Comparison of ENCODE assay signal across 8 cellular contexts in the genomic region with DNA sequence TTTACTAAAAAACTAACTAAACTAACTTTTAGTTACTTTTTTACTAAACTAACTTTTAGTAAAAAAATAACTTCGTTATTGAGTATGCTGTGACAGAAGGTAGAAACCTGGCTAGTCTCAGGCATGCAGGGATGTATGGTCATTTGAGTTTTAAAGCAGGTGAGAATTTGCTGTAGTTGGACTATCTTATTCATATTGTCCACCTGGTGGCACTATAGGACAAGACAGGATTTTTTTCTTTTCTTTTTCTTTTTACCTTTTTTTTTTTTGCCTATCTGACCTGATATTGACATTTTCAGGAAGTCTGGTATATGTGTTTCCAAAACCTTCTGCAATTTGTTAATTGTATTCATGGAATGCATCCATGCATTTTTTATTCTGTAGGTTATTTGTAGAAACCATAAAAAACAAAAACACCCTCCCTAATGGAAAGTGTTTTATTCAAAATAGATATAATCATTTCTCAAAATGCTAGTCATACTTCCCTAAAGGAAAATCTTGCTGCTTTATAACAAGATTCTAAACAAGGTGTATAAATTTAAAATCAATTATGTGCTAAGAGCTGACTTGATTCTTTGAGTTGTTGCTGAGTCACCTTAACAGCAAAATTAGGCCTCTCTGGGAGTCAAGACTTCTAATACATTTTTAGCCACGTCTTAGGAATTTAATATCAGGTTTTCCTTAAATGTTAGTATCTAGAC.
DNase-seq lines count a peak whose midpoint lies in the region; ATAC-seq and TF ChIP-seq lines count a peak whose summit lies in the region.

No MANE protein-coding gene starts in this region.

- no peaks in the 10 kb centered on the region for H3K79me2 ChIP-seq in hepatocyte

- intact Hi-C loops in testis (cut with DNase I; ENCODE audit: low total_unique reads) = no loop called here

- H3K9me2 ChIP-seq in hepatocyte (replicated peaks; ENCODE audit: insufficient read depth) = no peaks in the 10 kb centered on the region

- no peak overlapping the region for H3K4me2 ChIP-seq in hepatocyte

- peak; percentile 65 for ATAC-seq in GM18511 (IDR thresholded peaks at IDR 0.05; ENCODE audit: unreplicated experiment)
- ATAC-seq in HG02840 (IDR thresholded peaks at IDR 0.05; ENCODE audit: low FRiP score, unreplicated experiment) = no peak

- no peaks in the 10 kb centered on the region for H3K36me3 ChIP-seq in hepatocyte (replicated peaks; ENCODE audit: insufficient read depth, low read depth)
- no peaks in the 10 kb centered on the region for H3K36me3 ChIP-seq in testis (ENCODE audit: low read depth, missing control alignments)

- no peak for TF ChIP-seq POLR2A in testis (IDR thresholded peaks at IDR 0.05)

- H3K27ac ChIP-seq in hepatocyte (no peak overlapping the region), testis (no peak overlapping the region)

- peak; percentile 52 for DNase-seq in HT-29 (ENCODE audit: low spot score)
- peak; percentile 53 for DNase-seq in RKO (ENCODE audit: low spot score)
- DNase-seq in hepatocyte (ENCODE audit: low spot score) = peak; percentile 54
- DNase-seq in activated CD8-positive, alpha-beta memory T cell treated with anti-CD3 and anti-CD28 coated beads, Interleukin-2, amount 50 U/mL, for 4 hours = no peak
- no peak for DNase-seq in stimulated activated CD4-positive, alpha-beta T cell treated with anti-CD3 and anti-CD28 coated beads, Interleukin-15, amount 100 ng/mL, for 24 hours
- DNase-seq in testis = no peak

- H3K27me3 ChIP-seq in hepatocyte (no peaks in the 10 kb centered on the region), testis (no peaks in the 10 kb centered on the region)

- no peak overlapping the region for H2AFZ ChIP-seq in hepatocyte

- H3K4me3 ChIP-seq in hepatocyte (no peak overlapping the region), testis (no peak overlapping the region)

- H3K9me3 ChIP-seq in hepatocyte (ENCODE audit: low read depth) (no peaks in the 10 kb centered on the region), testis (no peaks in the 10 kb centered on the region)

- no peaks in the 10 kb centered on the region for H4K20me1 ChIP-seq in hepatocyte (ENCODE audit: insufficient read depth, poor library complexity, severe bottlenecking)

- no peaks in the 10 kb centered on the region for H3K4me1 ChIP-seq in hepatocyte (ENCODE audit: insufficient read depth)
- H3K4me1 ChIP-seq in testis = no peaks in the 10 kb centered on the region

- TF ChIP-seq CTCF in hepatocyte (IDR thresholded peaks at IDR 0.05; ENCODE audit: poor library complexity) (peak; percentile 70), testis (IDR thresholded peaks at IDR 0.05) (peak in 1 of 3 experiments; percentile 46)

- WGBS in hepatocyte (ENCODE audit: low lambda C conversion rate, missing lambda C conversion rate) = 51% methylated on average over 2 of the region's 2 CpGs
- 50 to 59% methylated on average over 2 of the region's 2 CpGs for WGBS in testis, 2 donors

Comparison
In these comparisons a context has a peak if more than half of its experiments do, and no peak if none do; other contexts are left out.
1. DNase-seq: peak in HT-29 (single experiment), RKO (single experiment) and hepatocyte (single experiment); none in activated CD8-positive, alpha-beta memory T cell treated with anti-CD3 and anti-CD28 coated beads, Interleukin-2, amount 50 U/mL, for 4 hours (single experiment), stimulated activated CD4-positive, alpha-beta T cell treated with anti-CD3 and anti-CD28 coated beads, Interleukin-15, amount 100 ng/mL, for 24 hours (single experiment) and testis (single experiment).